10 cellular contexts compared by ENCODE assay signal in genomic region chr22:20964090-20964798, GRCh38. TPM values are rescaled to one million over a fixed set of nuclear protein-coding genes. Genes with fewer than 3 reads are reported as not detected.
DNase-seq lines count a peak whose midpoint lies in the region; ATAC-seq and TF ChIP-seq lines count a peak whose summit lies in the region.
"Had no signal": no experiment of that assay in that cellular context is flagged by ENCODE, and none has a peak within 500 bp of the region (broad histone marks: within the 10 kb centered on the region; RNA-seq: fewer than 3 reads in every experiment).

No MANE protein-coding gene starts in this region.

- H3K36me3 Mint-ChIP-seq in endothelial cell (ENCODE audit: low read depth, unreplicated experiment): no peaks in the 10 kb centered on the region

- no peak overlapping the region for H2AFZ ChIP-seq in neuron (ENCODE audit: low read depth, low read length)

- no peaks in the 10 kb centered on the region for H3K36me3 ChIP-seq in BLaER1 treated with 17β-estradiol and CSF1 and Interleukin-3, amounts not matched to agents 10 nM and 100 nM
- no peaks in the 10 kb centered on the region for H3K36me3 ChIP-seq in NT2/D1 (ENCODE audit: insufficient read depth, insufficient read length, low read length)
- H3K36me3 ChIP-seq in neuron (ENCODE audit: insufficient read depth, low read length): no peaks in the 10 kb centered on the region

- peak overlapping the region; percentile 65 to 95 (median 88) for H3K4me2 ChIP-seq in BLaER1 treated with 17β-estradiol and CSF1 and Interleukin-3, amounts not matched to agents 10 nM and 100 nM

- DNase-seq in NT2/D1 (ENCODE audit: low read depth, low spot score): no peak
- DNase-seq in endothelial cell (ENCODE audit: low spot score): no peak
- no peak for DNase-seq in COLO829 (ENCODE audit: low spot score)
- DNase-seq in cerebellum (ENCODE audit: low spot score): no peak
- DNase-seq: NCI-H446 treated with DMSO at 0.1 percent for 48 hours had no signal

- no peak for TF ChIP-seq CTCF in endothelial cell (IDR thresholded peaks at IDR 0.05; ENCODE audit: unreplicated experiment)

- peak overlapping the region in 9 of 11 experiments; percentile 30 to 68 (median 53); a peak in 11 of 22 replicates for H3K9ac ChIP-seq in BLaER1 treated with 17β-estradiol and CSF1 and Interleukin-3, amounts not matched to agents 10 nM and 100 nM
- no peak overlapping the region for H3K9ac ChIP-seq in NT2/D1 (ENCODE audit: insufficient read length, low read depth)

- H3K9me3 ChIP-seq in BLaER1 treated with 17β-estradiol and CSF1 and Interleukin-3, amounts not matched to agents 10 nM and 100 nM (replicated peaks in 1 of 11): no peaks in the 10 kb centered on the region
- H3K9me3 ChIP-seq in NT2/D1 (ENCODE audit: insufficient read depth, low read length): no peaks in the 10 kb centered on the region
- no peaks in the 10 kb centered on the region for H3K9me3 ChIP-seq in neuron (ENCODE audit: low read length)

- H3K9me3 Mint-ChIP-seq in endothelial cell (ENCODE audit: unreplicated experiment): no peaks in the 10 kb centered on the region

- peaks cover 0 to 39% (median 16%) of the 10 kb centered on the region in 11 experiments; a peak in 13 of 22 replicates for H4K20me1 ChIP-seq in BLaER1 treated with 17β-estradiol and CSF1 and Interleukin-3, amounts not matched to agents 10 nM and 100 nM

- H3K4me1 Mint-ChIP-seq in endothelial cell (ENCODE audit: unreplicated experiment): peaks cover 5% of the 10 kb centered on the region

- ATAC-seq in GM21390 (IDR thresholded peaks at IDR 0.05; ENCODE audit: unreplicated experiment) (no peak), HG03460 (IDR thresholded peaks at IDR 0.05; ENCODE audit: unreplicated experiment) (no peak)

- peaks cover 18 to 54% (median 44%) of the 10 kb centered on the region in 10 experiments; a peak in 19 of 20 replicates for H3K4me1 ChIP-seq in BLaER1 treated with 17β-estradiol and CSF1 and Interleukin-3, amounts not matched to agents 10 nM and 100 nM
- H3K4me1 ChIP-seq in NT2/D1 (ENCODE audit: insufficient read depth, insufficient read length): peaks cover 17% of the 10 kb centered on the region
- H3K4me1 ChIP-seq in neuron (ENCODE audit: insufficient read depth, low read length): peaks cover 21% of the 10 kb centered on the region

- no peak overlapping the region for H3K27ac ChIP-seq in BLaER1 treated with 17β-estradiol and CSF1 and Interleukin-3, amounts not matched to agents 10 nM and 100 nM

- H3K27me3 Mint-ChIP-seq in endothelial cell (ENCODE audit: unreplicated experiment): peaks cover 21% of the 10 kb centered on the region

- H3K4me3 ChIP-seq in BLaER1 treated with 17β-estradiol and CSF1 and Interleukin-3, amounts not matched to agents 10 nM and 100 nM: peak overlapping the region; percentile 40 to 67 (median 51)
- H3K4me3 ChIP-seq in NT2/D1 (ENCODE audit: insufficient read length, low read depth) (peak overlapping the region; percentile 4), neuron (ENCODE audit: low read length) (peak overlapping the region; percentile 20)

- no peak overlapping the region for H3K27ac Mint-ChIP-seq in endothelial cell (ENCODE audit: unreplicated experiment)

- H3K27me3 ChIP-seq in BLaER1 treated with 17β-estradiol and CSF1 and Interleukin-3, amounts not matched to agents 10 nM and 100 nM: peaks cover 37 to 56% (median 45%) of the 10 kb centered on the region in 11 experiments
- H3K27me3 ChIP-seq in NT2/D1 (ENCODE audit: insufficient read depth, insufficient read length) (peaks cover 58% of the 10 kb centered on the region), neuron (ENCODE audit: insufficient read depth, low read length) (peaks cover 35% of the 10 kb centered on the region)

- peak overlapping the region; percentile 77 for H3K4me3 Mint-ChIP-seq in endothelial cell (ENCODE audit: unreplicated experiment)

RNA-seq across cellular contexts. Expression of gene AIFM3, which starts 2.8 kb away (rescaled TPM):
- total RNA-seq in endothelial cell (ENCODE audit: unreplicated experiment): 0.15 TPM
- total RNA-seq in cerebellum: 6.4 TPM
- total RNA-seq: T-helper 1 cell treated with Interleukin-12 subunit alpha and Interleukin-12 subunit beta and Interleukin-4 antibody, amounts not matched to agents 30 ng/mL and 1 ng/mL, for 36 hours had no signal

RNA-seq across cellular contexts. Expression of gene LZTR1, which starts 17.9 kb away (rescaled TPM):
- total RNA-seq in endothelial cell (ENCODE audit: unreplicated experiment) (113 TPM), cerebellum (58.8 TPM)

RNA-seq across cellular contexts. Expression of gene THAP7, which starts 37.7 kb away (rescaled TPM):
- total RNA-seq in endothelial cell (ENCODE audit: unreplicated experiment) (13.5 TPM), cerebellum (14.3 TPM)

RNA-seq across cellular contexts. Expression of gene CRKL, which starts 47.0 kb away (rescaled TPM):
- 59.1 TPM for total RNA-seq in endothelial cell (ENCODE audit: unreplicated experiment)
- 64.1 TPM for total RNA-seq in cerebellum

RNA-seq across cellular contexts. Expression of gene P2RX6, which starts 50.7 kb away (rescaled TPM):
- total RNA-seq in endothelial cell (ENCODE audit: unreplicated experiment): not detected
- 0.36 TPM for total RNA-seq in cerebellum
